ENCODE assay signal across 7 cellular contexts in genomic region chr21:6466081-6466698, GRCh38.
DNase-seq lines count a peak whose midpoint lies in the region; ATAC-seq and TF ChIP-seq lines count a peak whose summit lies in the region.
"Not testable (repeated sequence)": the region's sequence is repeated elsewhere in the genome, so short reads cannot be mapped to it uniquely, and the experiment has no call there.

No MANE protein-coding gene starts in this region.

- H3K27ac ChIP-seq in right cardiac atrium (ENCODE audit: low read length); left lung; lung (ENCODE audit: low read depth in 1 of 2, low read length in 1 of 2): not testable (repeated sequence)

- not testable (repeated sequence) for DNase-seq in activated naive CD8-positive, alpha-beta T cell treated with anti-CD3 and anti-CD28 coated beads, Interleukin-2, amount 10 ng/mL, durations not matched to agents 7 days and 5 days; Right ventricle myocardium inferior (ENCODE audit: missing footprints); right cardiac atrium; left lung; lung (ENCODE audit: low spot score); sciatic nerve (ENCODE audit: low spot score)

- not testable (repeated sequence) for H3K27ac Mint-ChIP-seq in activated naive CD8-positive, alpha-beta T cell treated with anti-CD3 and anti-CD28 coated beads, Interleukin-2, amount 10 ng/mL, durations not matched to agents 7 days and 5 days

- not testable (repeated sequence) for H3K4me1 Mint-ChIP-seq in activated naive CD8-positive, alpha-beta T cell treated with anti-CD3 and anti-CD28 coated beads, Interleukin-2, amount 10 ng/mL, durations not matched to agents 7 days and 5 days

- not testable (repeated sequence) for H3K27me3 ChIP-seq in right cardiac atrium (ENCODE audit: control insufficient read depth, insufficient read depth); left lung; lung (ENCODE audit: control insufficient read depth, insufficient read depth)

- H3K36me3 ChIP-seq in left lung; lung (ENCODE audit: control insufficient read depth in 2 of 2, insufficient read depth in 2 of 2, low read length in 2 of 2): not testable (repeated sequence)

- POLR2A ChIA-PET in activated naive CD8-positive, alpha-beta T cell treated with anti-CD3 and anti-CD28 coated beads, Interleukin-2, amount 10 ng/mL, durations not matched to agents 7 days and 5 days (lab: Charles Lee), result not testable (repeated sequence)

- not testable (repeated sequence) for H3K4me3 Mint-ChIP-seq in activated naive CD8-positive, alpha-beta T cell treated with anti-CD3 and anti-CD28 coated beads, Interleukin-2, amount 10 ng/mL, durations not matched to agents 7 days and 5 days

- ATAC-seq in SK-N-SH treated with all-trans-retinoic acid at 6 μM for 48 hours (peak; percentile 23; the same call in 2 of the 3 replicates), Right ventricle myocardium inferior (peak; percentile 39), right cardiac atrium (peak; percentile 40 to 42), left lung (peak; percentile 56), lung (ENCODE audit: insufficient read depth, low FRiP score) (peak; percentile 22), sciatic nerve (peak; percentile 69)
- peak; percentile 35 for ATAC-seq in activated naive CD8-positive, alpha-beta T cell treated with anti-CD3 and anti-CD28 coated beads, Interleukin-2, amount 10 ng/mL, durations not matched to agents 7 days and 5 days (ENCODE audit: low read depth)

- not testable (repeated sequence) for H3K27me3 Mint-ChIP-seq in activated naive CD8-positive, alpha-beta T cell treated with anti-CD3 and anti-CD28 coated beads, Interleukin-2, amount 10 ng/mL, durations not matched to agents 7 days and 5 days

- not testable (repeated sequence) for H3K4me1 ChIP-seq in right cardiac atrium (ENCODE audit: control insufficient read depth, insufficient read depth, low read length); left lung; lung (ENCODE audit: control insufficient read depth in 2 of 2, insufficient read depth in 2 of 2, low read length in 2 of 2)

- not testable (repeated sequence) for TF ChIP-seq CTCF in left lung (IDR thresholded peaks at IDR 0.05); lung (IDR thresholded peaks at IDR 0.05; ENCODE audit: control extremely low read depth, extremely low read depth)

- H3K9me3 ChIP-seq in right cardiac atrium (ENCODE audit: control insufficient read depth, low read length); left lung; lung (ENCODE audit: control insufficient read depth in 2 of 2, insufficient read depth in 1 of 2, low read length in 1 of 2): not testable (repeated sequence)

- WGBS in right cardiac atrium, result no CpG with 5 or more reads among the region's 62 CpGs
- no CpG with 5 or more reads among the region's 62 CpGs for WGBS in lung, 2 donors

- not testable (repeated sequence) for H3K36me3 Mint-ChIP-seq in activated naive CD8-positive, alpha-beta T cell treated with anti-CD3 and anti-CD28 coated beads, Interleukin-2, amount 10 ng/mL, durations not matched to agents 7 days and 5 days

- intact Hi-C loops in Right ventricle myocardium inferior (cut with DNase I); right cardiac atrium (cut with DNase I); left lung (cut with DNase I); sciatic nerve (cut with DNase I): not testable (repeated sequence)

- H3K9me3 Mint-ChIP-seq in activated naive CD8-positive, alpha-beta T cell treated with anti-CD3 and anti-CD28 coated beads, Interleukin-2, amount 10 ng/mL, durations not matched to agents 7 days and 5 days, result not testable (repeated sequence)

- not testable (repeated sequence) for H3K4me3 ChIP-seq in right cardiac atrium (ENCODE audit: low read length); left lung; lung
